26 cellular contexts compared by ENCODE assay signal in the genomic region with DNA sequence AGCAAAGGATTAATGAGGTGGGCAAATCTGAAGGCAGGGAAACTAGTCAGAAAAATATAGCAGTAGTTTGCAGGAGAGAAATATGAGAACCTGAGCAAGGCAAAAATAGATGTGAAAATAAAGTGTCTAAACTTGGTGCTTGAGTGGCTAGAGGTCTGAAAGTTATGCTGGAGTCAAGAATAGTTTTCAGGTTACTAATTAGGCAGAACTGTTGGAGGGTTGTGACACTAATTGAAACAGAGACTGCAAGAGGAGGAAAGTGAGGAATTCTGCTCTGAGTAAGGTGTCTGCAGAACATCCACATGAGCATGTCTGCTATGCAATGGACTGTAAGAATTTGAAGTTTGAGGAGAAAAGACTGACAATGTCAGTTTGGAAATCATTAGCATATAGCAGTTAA.
"Had no signal": no experiment of that assay in that cellular context is flagged by ENCODE, and none has a peak within 500 bp of the region (broad histone marks: within the 10 kb centered on the region; RNA-seq: fewer than 3 reads in every experiment).

No MANE protein-coding gene starts in this region.

- H3K27ac Mint-ChIP-seq: activated naive CD8-positive, alpha-beta T cell; activated T-cell treated with anti-CD3 and anti-CD28 coated beads, Interleukin-2, amount 50 U/mL, for 24 hours; activated T-helper 2 cell treated with anti-CD3 and anti-CD28 coated beads, Interferon-gamma antibody, Interleukin-2, Interleukin-4, amounts not matched to agents 10 μg/mL and 5 μg/mL and 100 μg/mL, durations not matched to agents 14 hours and 24 hours and 36 hours; mesothelial cell of epicardium; naive thymus-derived CD8-positive, alpha-beta T cell; WTC11 had no signal

- FAIRE-seq: colon, endothelial cell of umbilical vein, kidney had no signal

- H3K27me3 ChIP-seq: adrenal gland, ascending aorta, left lung, upper lobe of left lung had no signal

- ATAC-seq: esophagus mucosa; left lung; naive thymus-derived CD8-positive, alpha-beta T cell; WTC11 had no signal

- H3K36me3 ChIP-seq: adrenal gland, ascending aorta, left lung, thoracic aorta, upper lobe of left lung had no signal

- DNase-seq: activated CD4-positive, alpha-beta T cell treated with anti-CD3 and anti-CD28 coated beads, Interleukin-2, amount 50 U/mL, for 4 hours; activated CD8-positive, alpha-beta memory T cell treated with anti-CD3 and anti-CD28 coated beads for 24 hours; activated CD8-positive, alpha-beta memory T cell treated with anti-CD3 and anti-CD28 coated beads, Interleukin-2, amount 50 U/mL, for 4 hours; activated naive CD4-positive, alpha-beta T cell; activated T-cell treated with anti-CD3 and anti-CD28 coated beads, Interleukin-2, amount 50 U/mL, for 24 hours; adrenal gland; effector memory CD4-positive, alpha-beta T cell; foreskin melanocyte; kidney; left lung; naive thymus-derived CD8-positive, alpha-beta T cell; retina; stimulated activated CD4-positive, alpha-beta T cell treated with anti-CD3 and anti-CD28 coated beads, Interleukin-4, amount 100 ng/mL, for 24 hours; stimulated activated naive CD4-positive, alpha-beta T cell treated with Interleukin-2 at 50 U/mL for 16 hours; T-helper 9 cell; upper lobe of left lung had no signal

- H3K4me3 Mint-ChIP-seq: activated naive CD8-positive, alpha-beta T cell; activated T-cell treated with anti-CD3 and anti-CD28 coated beads, Interleukin-2, amount 50 U/mL, for 24 hours; central memory CD8-positive, alpha-beta T cell; mesothelial cell of epicardium; naive thymus-derived CD8-positive, alpha-beta T cell; WTC11 had no signal

- H3K27ac ChIP-seq: adrenal gland, ascending aorta, left lung, thoracic aorta, upper lobe of left lung had no signal

- H3K36me3 Mint-ChIP-seq: activated naive CD8-positive, alpha-beta T cell; mesothelial cell of epicardium; naive thymus-derived CD8-positive, alpha-beta T cell; WTC11 had no signal

- H3K9me3 Mint-ChIP-seq: WTC11 had no signal

- H3K4me3 ChIP-seq: adrenal gland, ascending aorta, left lung, thoracic aorta, upper lobe of left lung had no signal

- H3K9me3 ChIP-seq: adrenal gland, ascending aorta, thoracic aorta, upper lobe of left lung had no signal

- H3K4me1 Mint-ChIP-seq: central memory CD8-positive, alpha-beta T cell; naive thymus-derived CD8-positive, alpha-beta T cell; WTC11 had no signal

- H3K4me1 ChIP-seq: adrenal gland, ascending aorta, left lung, upper lobe of left lung had no signal

- H3K27me3 Mint-ChIP-seq: activated naive CD8-positive, alpha-beta T cell; activated T-cell treated with anti-CD3 and anti-CD28 coated beads, Interleukin-2, amount 50 U/mL, for 24 hours; central memory CD8-positive, alpha-beta T cell; naive thymus-derived CD8-positive, alpha-beta T cell had no signal
